ENCODE assay signal across 8 cellular contexts in the genomic region with DNA sequence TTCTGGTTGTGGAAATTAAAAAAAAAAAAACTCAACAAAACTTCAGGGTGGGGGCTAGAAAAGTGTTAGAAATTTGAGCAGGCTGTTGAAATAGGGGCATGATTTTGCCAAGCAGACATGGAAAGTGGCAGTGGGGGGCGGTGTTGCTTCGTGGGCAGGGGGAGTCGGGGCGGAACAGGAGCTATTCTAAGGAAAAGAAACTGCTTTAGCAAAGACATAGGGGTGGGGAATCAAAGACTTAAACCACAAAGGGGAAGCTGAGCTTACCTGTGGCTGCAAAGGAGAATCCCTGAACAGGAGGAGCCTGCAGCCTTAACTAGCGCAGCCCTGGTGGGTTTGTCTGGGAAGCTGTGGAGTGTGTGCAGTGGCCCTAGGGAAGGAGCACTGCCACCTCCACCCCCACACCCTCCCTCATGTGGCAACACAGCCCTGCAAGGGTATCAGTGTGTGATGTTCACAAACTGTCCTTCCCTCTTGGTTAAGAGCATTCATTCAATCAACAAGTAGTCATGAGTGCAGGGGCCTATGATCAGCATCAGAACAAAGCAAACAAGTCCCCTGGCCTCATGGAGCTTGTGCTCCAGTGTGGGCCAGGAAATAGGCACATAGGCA. TPM values are rescaled to one million over a fixed set of nuclear protein-coding genes. Genes with fewer than 3 reads are reported as not detected.
DNase-seq lines count a peak whose midpoint lies in the region; ATAC-seq, FAIRE-seq and TF ChIP-seq lines count a peak whose summit lies in the region.

No MANE protein-coding gene starts in this region.

- H3K9ac ChIP-seq in K562 (ENCODE audit: insufficient read depth in 1 of 2, low read depth in 2 of 2, low read length in 2 of 2): no peak overlapping the region

- CTCF ChIA-PET in K562 (lab: Yijun Ruan, JAX; ENCODE audit: low intra/inter-chr PET ratio): no interaction called here

- H3K36me3 ChIP-seq in GM06990 (ENCODE audit: control insufficient read depth, insufficient read depth, low read length) (no peaks in the 10 kb centered on the region; the same call in 1 of the 2 replicates), K562 (ENCODE audit: control insufficient read depth, insufficient read depth, low read length) (peaks cover 15% of the 10 kb centered on the region; the same call in 2 of the 3 replicates), lower lobe of right lung (peaks cover 4% of the 10 kb centered on the region)

- TF ChIP-seq CTCF in GM06990 (IDR thresholded peaks at IDR 0.05; ENCODE audit: insufficient read depth, low read length, poor library complexity, severe bottlenecking) (peak; percentile 32), K562 (IDR thresholded peaks at IDR 0.05 in 2 of 3, conservative IDR thresholded peaks at IDR 0.05 in 1 of 3; ENCODE audit: insufficient read depth in 2 of 3, low read depth in 1 of 3, low read length in 3 of 3) (no peak), lower lobe of right lung (IDR thresholded peaks at IDR 0.05) (no peak)

- H3K4me1 ChIP-seq in K562 (replicated peaks in 1 of 2; ENCODE audit: control insufficient read depth in 2 of 2, insufficient read depth in 2 of 2, low read length in 2 of 2) (peaks cover 0 to 12% of the 10 kb centered on the region in 2 experiments; a peak in 3 of 5 replicates), lower lobe of right lung (peaks cover 31% of the 10 kb centered on the region)

- no peak for TF ChIP-seq EP300 in K562 (IDR thresholded peaks at IDR 0.05; ENCODE audit: low read length)

- intact Hi-C loops in K562 (cut with micrococcal nuclease): no loop called here
- intact Hi-C loops in lower lobe of right lung (cut with DNase I): no loop called here

- no peak for TF ChIP-seq RAD21 in K562 (CRISPR knock-in tag; conservative IDR thresholded peaks at IDR 0.05 in 1 of 2, IDR thresholded peaks at IDR 0.05 in 1 of 2)

- TF ChIP-seq POLR2A in K562 (conservative IDR thresholded peaks at IDR 0.05): no peak

- H3K27me3 ChIP-seq in GM06990 (replicated peaks; ENCODE audit: control insufficient read depth, insufficient read depth, low read length) (no peaks in the 10 kb centered on the region; the same call in 1 of the 2 replicates), K562 (ENCODE audit: control insufficient read depth in 2 of 2, insufficient read depth in 2 of 2, low read length in 2 of 2) (no peaks in the 10 kb centered on the region), lower lobe of right lung (ENCODE audit: low read depth) (no peaks in the 10 kb centered on the region)

- no peaks in the 10 kb centered on the region for H3K9me3 ChIP-seq in K562 (replicated peaks; ENCODE audit: control insufficient read depth, insufficient read depth, low read depth, low read length)
- H3K9me3 ChIP-seq in lower lobe of right lung: no peaks in the 10 kb centered on the region

- in situ Hi-C loops in K562 (cut with MboI): no loop called here

- H2AFZ ChIP-seq in K562 (ENCODE audit: low read depth, low read length): no peak overlapping the region

- 0 out of 3 replicates have a peak, but pooled peaks cover 9% of the 10 kb centered on the region for H3K79me2 ChIP-seq in K562 (ENCODE audit: control insufficient read depth, insufficient read depth, low read length)

- H3K4me3 ChIP-seq in GM06990 (replicated peaks; ENCODE audit: low read depth, low read length) (no peak overlapping the region), K562 (no peak overlapping the region), lower lobe of right lung (no peak overlapping the region)
- H3K4me3 ChIP-seq in Jurkat, Clone E6-1 (ENCODE audit: low read length): no peak overlapping the region

- H3K9me1 ChIP-seq in K562 (ENCODE audit: control insufficient read depth, insufficient read depth, low read length): no peaks in the 10 kb centered on the region

- BruUV-seq in K562 (replicated peaks; lab: Mats Ljungman, UMichigan): no TSS peak

- no peak overlapping the region; the same call in 2 of the 3 replicates for H3K27ac ChIP-seq in K562 (ENCODE audit: extremely low read depth, low read depth, low read length)
- no peak overlapping the region for H3K27ac ChIP-seq in lower lobe of right lung

- H3K4me2 ChIP-seq in K562 (ENCODE audit: insufficient read depth, low read length): no peak overlapping the region

- peaks cover 8% of the 10 kb centered on the region; the same call in 1 of the 2 replicates for H4K20me1 ChIP-seq in K562 (replicated peaks; ENCODE audit: control insufficient read depth, insufficient read depth, low read length)

- DNase-seq in GM06990 (ENCODE audit: extremely low read depth, insufficient read length) (peak; percentile 56), K562 (ENCODE audit: extremely low read depth in 1 of 4, low spot score in 3 of 4) (no peak), lower lobe of right lung (no peak), NK-92 (lab: John Stamatoyannopoulos, UW; ENCODE audit: unreplicated experiment) (no peak), DMS79 (lab: John Stamatoyannopoulos, UW) (no peak)
- DNase-seq in Jurkat, Clone E6-1 (ENCODE audit: low read depth, low spot score): peak; percentile 50

- WGBS in K562 (ENCODE audit: insufficient coverage, low coverage, missing lambda C conversion rate): 89% methylated on average over 4 of the region's 5 CpGs

- no peak for FAIRE-seq in K562 (lab: Jason Lieb, UNC)

- POLR2A ChIA-PET in K562 (lab: Yijun Ruan, JAX): interaction anchor here (0.6 kb wide), 2 partner anchors 19 to 28 kb away, joined by 3 read pairs; no protein-coding TSS in a partner anchor

- peak; percentile 70 for ATAC-seq in GM21447 (IDR thresholded peaks at IDR 0.05; ENCODE audit: unreplicated experiment)
- no peak for ATAC-seq in K562
- ATAC-seq in lower lobe of right lung: no peak
- ATAC-seq in HG03521 (IDR thresholded peaks at IDR 0.05; ENCODE audit: unreplicated experiment): no peak

TF ChIP-seq in K562, 482 proteins besides CTCF, POLR2A, EP300 and RAD21:
- TF ChIP-seq PTRF (tag; IDR thresholded peaks at IDR 0.05) (no peak), ZNF316 (IDR thresholded peaks at IDR 0.05) (peak; percentile 38; the same call in 1 of the 2 replicates)
TF ChIP-seq in K562: peak in this region for 1.

RNA-seq across cellular contexts. Expression of a gene that starts 20.5 kb away (rescaled TPM):
- 14.9 TPM for polyA plus RNA-seq in Jurkat, Clone E6-1 (2012; ENCODE audit: insufficient read depth, insufficient read length)
- 239 and 361 TPM in 2 replicates for total RNA-seq in K562 (2011; cell fraction: chromatin; rRNA removed; ENCODE audit: low replicate concordance)
- 50.2 and 64.2 TPM in 2 replicates for total RNA-seq in K562 (2011; cell fraction: nucleolus; rRNA removed)
- 170 and 237 TPM in 2 replicates for total RNA-seq in K562 (2011; cell fraction: nucleoplasm; rRNA removed)
- total RNA-seq in K562 (2014; rRNA removed) (16.9 and 19.4 TPM in 2 replicates), K562 (2014; rRNA removed; fragmentation: Illumina TruSeq; extraction: Trizol) (29.6 and 38.5 TPM in 2 replicates), K562 (2015; rRNA removed; fragmentation: Illumina TruSeq; extraction: Trizol) (10.0 and 10.2 TPM in 2 replicates), K562 (2021) (21.3 and 25.4 TPM in 2 replicates), lower lobe of right lung (70.5 TPM)
- polyA plus RNA-seq in K562 (2011; rRNA removed) (37.5 and 44.3 TPM in 2 replicates), K562 (2014; fragmentation: Illumina TruSeq; extraction: Trizol) (33.2 and 43.0 TPM in 2 replicates), K562 (2014; fragmentation: Nextera tagmentation; extraction: Ambion mirVana) (10 to 100 TPM; 14.6 to 14.7 TPM), K562 (2014; rRNA removed) (21.6 and 22.4 TPM in 2 replicates)
- 17.1 and 17.3 TPM in 2 replicates for polyA plus RNA-seq in K562 (2011; cell fraction: cytosol; rRNA removed)
- 33.7 and 36.1 TPM in 2 replicates for polyA plus RNA-seq in K562 (2011; cell fraction: nucleus; rRNA removed)
- polyA plus RNA-seq in K562 (2012): 12.5 and 61.2 TPM in 2 replicates
- 83.6 and 102 TPM in 2 replicates for polyA minus RNA-seq in K562 (2011; rRNA and poly(A)+ RNA removed)
- polyA minus RNA-seq in K562 (2011; cell fraction: cytosol; rRNA and poly(A)+ RNA removed): 12.3 and 17.6 TPM in 2 replicates
- polyA minus RNA-seq in K562 (2011; cell fraction: nucleus; rRNA and poly(A)+ RNA removed): 21.1 and 66.1 TPM in 2 replicates

Comparison
In these comparisons a context has a peak if more than half of its experiments do, and no peak if none do; other contexts are left out.
1. DNase-seq: peak in GM06990 (single experiment) and Jurkat, Clone E6-1 (single experiment); none in K562 (0 of 4), lower lobe of right lung (single experiment), NK-92 (single experiment) and DMS79 (single experiment).